In the genomic region with DNA sequence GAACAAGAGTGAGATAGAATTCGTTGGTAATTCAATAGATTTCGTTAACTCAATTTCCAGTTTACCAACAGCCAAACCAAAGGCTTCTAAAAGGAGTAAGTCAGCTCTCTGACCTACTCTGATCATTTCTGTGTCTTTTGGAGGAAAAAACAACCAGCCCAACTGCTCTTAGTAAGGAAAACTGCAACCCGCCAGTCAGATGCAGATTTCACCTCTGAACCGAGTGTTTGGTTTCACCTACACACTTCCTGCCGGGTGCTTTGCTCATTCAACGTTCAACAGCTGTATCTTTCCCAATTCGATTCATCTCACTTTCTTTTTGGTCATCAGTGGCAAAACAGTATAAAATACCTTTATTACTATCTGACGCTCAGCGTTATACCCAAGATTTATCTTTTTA, we compare ENCODE assay signal across 8 cellular contexts. TPM values are rescaled to one million over a fixed set of nuclear protein-coding genes. Genes with fewer than 3 reads are reported as not detected.
DNase-seq lines count a peak whose midpoint lies in the region; ATAC-seq and TF ChIP-seq lines count a peak whose summit lies in the region.

No MANE protein-coding gene starts in this region.

- H3K36me3 ChIP-seq in PC-3 (ENCODE audit: low read depth, low read length): no peaks in the 10 kb centered on the region
- no peaks in the 10 kb centered on the region for H3K36me3 ChIP-seq in esophagus squamous epithelium

- H3K9me2 ChIP-seq in PC-3 (replicated peaks; ENCODE audit: low read length): no peaks in the 10 kb centered on the region

- peak in 5 of 10 experiments; percentile 24 to 36 (median 34) for DNase-seq in CD4-positive, alpha-beta T cell
- DNase-seq in PC-3: no peak
- DNase-seq in esophagus squamous epithelium (lab: John Stamatoyannopoulos, UW): no peak
- DNase-seq in NCI-H526 treated with DMSO at 0.1 percent for 48 hours (lab: John Stamatoyannopoulos, UW): no peak
- no peak for DNase-seq in coronary artery (ENCODE audit: low spot score)
- DNase-seq in effector CD4-positive, alpha-beta T cell: no peak

- ATAC-seq in CD4-positive, alpha-beta T cell (ENCODE audit: poor library complexity): peak; percentile 70
- ATAC-seq in GM21447 (IDR thresholded peaks at IDR 0.05; ENCODE audit: unreplicated experiment) (peak; percentile 49), PC-3 (no peak), HG02623 (IDR thresholded peaks at IDR 0.05; ENCODE audit: unreplicated experiment) (no peak)

- TF ChIP-seq POLR2A in esophagus squamous epithelium (IDR thresholded peaks at IDR 0.05): no peak

- CTCF ChIA-PET in CD4-positive, alpha-beta T cell (lab: Charles Lee): interaction anchor here (1.5 to 1.8 kb wide), 3 partner anchors 49 to 91 kb away, joined by 3 to 10 read pairs (median 4); no protein-coding TSS in a partner anchor
- CTCF ChIA-PET in PC-3 (lab: Charles Lee): no interaction called here

- H3K27me3 ChIP-seq in CD4-positive, alpha-beta T cell (ENCODE audit: control insufficient read depth, insufficient read depth, low read length): no peaks in the 10 kb centered on the region
- H3K27me3 ChIP-seq in PC-3 (ENCODE audit: low read length) (no peaks in the 10 kb centered on the region), esophagus squamous epithelium (no peaks in the 10 kb centered on the region)

- H3K9me3 Mint-ChIP-seq in CD4-positive, alpha-beta T cell: no peaks in the 10 kb centered on the region

- no peak overlapping the region for H2AFZ ChIP-seq in PC-3 (ENCODE audit: low read length)

- intact Hi-C loops in CD4-positive, alpha-beta T cell (cut with DNase I, micrococcal nuclease): loop anchor here in 1 of 2 experiments (2.0 to 5.0 kb wide), 3 partner anchors 21 to 87 kb away; no protein-coding TSS in a partner anchor
- intact Hi-C loops in PC-3 (cut with micrococcal nuclease) (no loop called here), esophagus squamous epithelium (cut with DNase I) (no loop called here)

- H3K27ac Mint-ChIP-seq in CD4-positive, alpha-beta T cell: peak overlapping the region; percentile 90

- H3K9me3 ChIP-seq in CD4-positive, alpha-beta T cell (ENCODE audit: control insufficient read depth, low read length): no peaks in the 10 kb centered on the region
- H3K9me3 ChIP-seq in PC-3 (ENCODE audit: low read length): no peaks in the 10 kb centered on the region
- H3K9me3 ChIP-seq in esophagus squamous epithelium: no peaks in the 10 kb centered on the region

- H3F3A ChIP-seq in PC-3 (ENCODE audit: low read length, unreplicated experiment): peaks cover 9% of the 10 kb centered on the region

- BruUV-seq in PC-3 (replicated peaks; lab: Mats Ljungman, UMichigan): no TSS peak

- no peak overlapping the region for H3K9ac ChIP-seq in PC-3 (ENCODE audit: low read length)

- no peak for TF ChIP-seq CTCF in CD4-positive, alpha-beta T cell (IDR thresholded peaks at IDR 0.05)
- TF ChIP-seq CTCF in PC-3 (conservative IDR thresholded peaks at IDR 0.05; ENCODE audit: low read depth, low read length) (no peak), esophagus squamous epithelium (IDR thresholded peaks at IDR 0.05) (no peak), coronary artery (IDR thresholded peaks at IDR 0.05) (no peak)

- peaks cover 76% of the 10 kb centered on the region for H3K4me1 Mint-ChIP-seq in CD4-positive, alpha-beta T cell (ENCODE audit: low read depth)

- H3K79me2 ChIP-seq in PC-3 (ENCODE audit: low read length): no peaks in the 10 kb centered on the region

- H3K4me1 ChIP-seq in PC-3 (ENCODE audit: insufficient read depth, low read length) (peaks cover 58% of the 10 kb centered on the region), esophagus squamous epithelium (peaks cover 0 to 35% (median 3%) of the 10 kb centered on the region in 3 donors)

- POLR2A ChIA-PET in CD4-positive, alpha-beta T cell (lab: Charles Lee): interaction anchor here (0.6 to 21.5 kb wide), 16 partner anchors 9 to 115 kb away, joined by 3 to 502 read pairs (median 10); partner anchors contain the start of gene TMSB4X
- POLR2A ChIA-PET in PC-3 (lab: Charles Lee; ENCODE audit: unreplicated experiment): no interaction called here

- 46 to 72% methylated on average over 7 to 9 of the region's 9 CpGs for WGBS in esophagus squamous epithelium, 2 donors

- peak overlapping the region; percentile 89 for H3K4me3 Mint-ChIP-seq in CD4-positive, alpha-beta T cell

- no peaks in the 10 kb centered on the region for H3K27me3 Mint-ChIP-seq in CD4-positive, alpha-beta T cell

- H3K4me2 ChIP-seq in PC-3 (ENCODE audit: low read length): peak overlapping the region; percentile 69; the same call in 1 of the 2 replicates

- H4K20me1 ChIP-seq in PC-3 (ENCODE audit: low read length): no peaks in the 10 kb centered on the region

- no peak overlapping the region for H3K4me3 ChIP-seq in PC-3 (ENCODE audit: low read length)
- no peak overlapping the region for H3K4me3 ChIP-seq in esophagus squamous epithelium
- no peak overlapping the region for H3K4me3 ChIP-seq in coronary artery

- H3K36me3 Mint-ChIP-seq in CD4-positive, alpha-beta T cell (ENCODE audit: low read depth): no peaks in the 10 kb centered on the region

- peak overlapping the region; percentile 72 for H3K27ac ChIP-seq in CD4-positive, alpha-beta T cell (ENCODE audit: low read depth, low read length)
- H3K27ac ChIP-seq in PC-3 (ENCODE audit: low read length) (peak overlapping the region; percentile 99), esophagus squamous epithelium (peak overlapping the region in 3 of 4 donors; percentile 4 to 71 (median 68)), coronary artery (peak overlapping the region in 1 of 2 donors; percentile 43)

RNA-seq across cellular contexts. Expression of gene TMSB4X, which starts 24.5 kb away (rescaled TPM):
- 1,000 to 10,000 TPM; 2,621 to 2,738 TPM for total RNA-seq in CD4-positive, alpha-beta T cell
- total RNA-seq in PC-3 (2014; rRNA removed) (1,640 and 2,159 TPM in 2 replicates), esophagus squamous epithelium (1,000 to 10,000 TPM in 2 of 4 donors, 100 to 1,000 TPM in 2; 435 to 1,751 (median 1,260) TPM)

RNA-seq across cellular contexts. Expression of gene FAM9C, which starts 45.0 kb away (rescaled TPM):
- not detected for total RNA-seq in CD4-positive, alpha-beta T cell
- total RNA-seq in PC-3 (2014; rRNA removed): not detected in 2 replicates
- total RNA-seq in esophagus squamous epithelium: not detected

Comparison
In these comparisons a context has a peak if more than half of its experiments do, and no peak if none do; other contexts are left out.
1. ATAC-seq: peak in CD4-positive, alpha-beta T cell (single experiment) and GM21447 (single experiment); none in PC-3 (single experiment) and HG02623 (single experiment).